In genomic region chr5:97543158-97543557, GRCh38 we compare ENCODE assay signal across 38 cellular contexts.
"Had no signal": no experiment of that assay in that cellular context is flagged by ENCODE, and none has a peak within 500 bp of the region (broad histone marks: within the 10 kb centered on the region; RNA-seq: fewer than 3 reads in every experiment).

No MANE protein-coding gene starts in this region.

- H3K27me3 ChIP-seq: ascending aorta, cardiac muscle cell had no signal

- H3K27ac Mint-ChIP-seq: activated B cell treated with CpG ODN at 0.5 μM for 24 hours; activated CD4-positive, alpha-beta memory T cell treated with anti-CD3 and anti-CD28 coated beads for 36 hours; activated CD4-positive, alpha-beta T cell treated with anti-CD3 and anti-CD28 coated beads, Interleukin-2, amount 10 ng/mL, durations not matched to agents 24 days and 14 days; activated CD8-positive, alpha-beta T cell treated with anti-CD3 and anti-CD28 coated beads for 36 hours; activated naive CD4-positive, alpha-beta T cell treated with anti-CD3 and anti-CD28 coated beads for 36 hours; activated naive CD4-positive, alpha-beta T cell treated with anti-CD3 and anti-CD28 coated beads, Interleukin-2, amount 50 U/mL, for 24 hours; activated naive CD8-positive, alpha-beta T cell; activated naive CD8-positive, alpha-beta T cell treated with anti-CD3 and anti-CD28 coated beads, Interleukin-2, amount 10 ng/mL, durations not matched to agents 7 days and 5 days; activated naive CD8-positive, alpha-beta T cell treated with anti-CD3 and anti-CD28 coated beads, Interleukin-2, amount 50 U/mL, for 24 hours; activated T-cell treated with anti-CD3 and anti-CD28 coated beads, Interleukin-2, amount 50 U/mL, for 72 hours; activated T-helper 1 cell treated with anti-CD3 and anti-CD28 coated beads, Interleukin-12 subunit alpha, Interleukin-12 subunit beta, Interleukin-2, Interleukin-4 antibody, amounts not matched to agents 30 ng/mL and 10 ng/mL and 1 ng/mL, durations not matched to agents 14 hours and 24 hours and 36 hours; activated T-helper 17 cell treated with anti-CD3 and anti-CD28 coated beads, Interleukin-2, amount 50 U/mL, for 72 hours; T-helper 1 cell treated with Interleukin-12 subunit alpha and Interleukin-12 subunit beta and Interleukin-4 antibody, amounts not matched to agents 30 μg/mL and 1 μg/mL, for 36 hours; T-helper 2 cell treated with Interferon-gamma antibody and Interleukin-4, amounts not matched to agents 5 μg/mL and 100 μg/mL, for 36 hours had no signal

- H3K36me3 Mint-ChIP-seq: activated CD4-positive, alpha-beta memory T cell treated with anti-CD3 and anti-CD28 coated beads for 36 hours; activated naive CD8-positive, alpha-beta T cell; brain had no signal

- H3K4me3 Mint-ChIP-seq: activated B cell treated with CpG ODN at 0.5 μM for 24 hours; activated CD4-positive, alpha-beta memory T cell treated with anti-CD3 and anti-CD28 coated beads for 36 hours; activated CD4-positive, alpha-beta T cell treated with anti-CD3 and anti-CD28 coated beads, Interleukin-2, amount 10 ng/mL, durations not matched to agents 24 days and 14 days; activated CD8-positive, alpha-beta T cell treated with anti-CD3 and anti-CD28 coated beads for 36 hours; activated naive CD4-positive, alpha-beta T cell treated with anti-CD3 and anti-CD28 coated beads for 36 hours; activated naive CD4-positive, alpha-beta T cell treated with anti-CD3 and anti-CD28 coated beads, Interleukin-2, amount 50 U/mL, for 24 hours; activated naive CD8-positive, alpha-beta T cell; activated naive CD8-positive, alpha-beta T cell treated with anti-CD3 and anti-CD28 coated beads, Interleukin-2, amount 10 ng/mL, durations not matched to agents 7 days and 5 days; activated naive CD8-positive, alpha-beta T cell treated with anti-CD3 and anti-CD28 coated beads, Interleukin-2, amount 50 U/mL, for 24 hours; activated T-cell treated with anti-CD3 and anti-CD28 coated beads, Interleukin-2, amount 50 U/mL, for 4 hours; activated T-cell treated with anti-CD3 and anti-CD28 coated beads, Interleukin-2, amount 50 U/mL, for 72 hours; activated T-helper 1 cell treated with anti-CD3 and anti-CD28 coated beads, Interleukin-12 subunit alpha, Interleukin-12 subunit beta, Interleukin-2, Interleukin-4 antibody, amounts not matched to agents 30 ng/mL and 10 ng/mL and 1 ng/mL, durations not matched to agents 14 hours and 24 hours and 36 hours; activated T-helper 17 cell treated with anti-CD3 and anti-CD28 coated beads, Interleukin-2, amount 50 U/mL, for 72 hours; brain; T-helper 1 cell treated with Interleukin-12 subunit alpha and Interleukin-12 subunit beta and Interleukin-4 antibody, amounts not matched to agents 30 μg/mL and 1 μg/mL, for 36 hours; T-helper 2 cell treated with Interferon-gamma antibody and Interleukin-4, amounts not matched to agents 5 μg/mL and 100 μg/mL, for 36 hours had no signal

- H3K4me1 Mint-ChIP-seq: activated T-helper 17 cell treated with anti-CD3 and anti-CD28 coated beads, Interleukin-2, amount 50 U/mL, for 72 hours had no signal

- H3K9me3 ChIP-seq: ascending aorta had no signal

- DNase-seq: activated B cell treated with CpG ODN at 0.5 μM for 24 hours; activated CD4-positive, alpha-beta memory T cell treated with anti-CD3 and anti-CD28 coated beads for 36 hours; activated CD4-positive, alpha-beta T cell treated with anti-CD3 and anti-CD28 coated beads for 4 hours; activated CD4-positive, alpha-beta T cell treated with anti-CD3 and anti-CD28 coated beads, Interleukin-2, amount 10 ng/mL, durations not matched to agents 24 days and 14 days; activated CD4-positive, alpha-beta T cell treated with anti-CD3 and anti-CD28 coated beads, Interleukin-2, amount 50 U/mL, for 1 hour; activated CD4-positive, alpha-beta T cell treated with anti-CD3 and anti-CD28 coated beads, Interleukin-2, amount 50 U/mL, for 4 hours; activated CD4-positive, CD25-positive, alpha-beta regulatory T cell treated with anti-CD3 and anti-CD28 coated beads, Interleukin-2, amount 50 U/mL, for 72 hours; activated CD8-positive, alpha-beta memory T cell treated with anti-CD3 and anti-CD28 coated beads, Interleukin-2, amount 50 U/mL, for 4 hours; activated CD8-positive, alpha-beta T cell treated with anti-CD3 and anti-CD28 coated beads for 36 hours; activated effector memory CD4-positive, alpha-beta T cell treated with anti-CD3 and anti-CD28 coated beads, Interleukin-2, amount 50 U/mL, for 16 hours; activated gamma-delta T cell treated with Interleukin-2 at 50 U/mL for 16 hours; activated naive CD4-positive, alpha-beta T cell; activated naive CD4-positive, alpha-beta T cell treated with anti-CD3 and anti-CD28 coated beads for 36 hours; activated naive CD8-positive, alpha-beta T cell treated with anti-CD3 and anti-CD28 coated beads, Interleukin-2, amount 10 ng/mL, durations not matched to agents 7 days and 5 days; activated naive CD8-positive, alpha-beta T cell treated with anti-CD3 and anti-CD28 coated beads, Interleukin-2, amount 50 U/mL, for 24 hours; activated T-cell treated with anti-CD3 and anti-CD28 coated beads for 4 hours; activated T-cell treated with anti-CD3 and anti-CD28 coated beads, Interleukin-2, amount 50 U/mL, for 1 hour; activated T-cell treated with anti-CD3 and anti-CD28 coated beads, Interleukin-2, amount 50 U/mL, for 4 hours; activated T-cell treated with anti-CD3 and anti-CD28 coated beads, Interleukin-2, amount 50 U/mL, for 72 hours; amygdala; anterior cingulate cortex; central memory CD4-positive, alpha-beta T cell; SW 1271; T-helper 1 cell; T-helper 2 cell; T-helper 9 cell had no signal

- H3K4me1 ChIP-seq: ascending aorta had no signal

- H3K4me3 ChIP-seq: ascending aorta, cardiac muscle cell had no signal

- FAIRE-seq: bronchial epithelial cell, TTC549 had no signal

- H3K27ac ChIP-seq: ascending aorta, cardiac muscle cell, VCaP had no signal

- H3K36me3 ChIP-seq: ascending aorta, cardiac muscle cell had no signal

- ATAC-seq: activated CD8-positive, alpha-beta T cell treated with anti-CD3 and anti-CD28 coated beads for 36 hours; activated naive CD8-positive, alpha-beta T cell treated with anti-CD3 and anti-CD28 coated beads, Interleukin-2, amount 50 U/mL, for 24 hours; activated T-cell treated with anti-CD3 and anti-CD28 coated beads, Interleukin-2, amount 50 U/mL, for 4 hours; activated T-cell treated with anti-CD3 and anti-CD28 coated beads, Interleukin-2, amount 50 U/mL, for 72 hours; activated T-helper 17 cell treated with anti-CD3 and anti-CD28 coated beads, Interleukin-2, amount 50 U/mL, for 72 hours had no signal

- H3K9me3 Mint-ChIP-seq: activated B cell treated with CpG ODN at 0.5 μM for 24 hours; activated CD4-positive, alpha-beta memory T cell treated with anti-CD3 and anti-CD28 coated beads for 36 hours; activated CD8-positive, alpha-beta T cell treated with anti-CD3 and anti-CD28 coated beads for 36 hours; activated naive CD4-positive, alpha-beta T cell treated with anti-CD3 and anti-CD28 coated beads, Interleukin-2, amount 50 U/mL, for 24 hours; activated T-cell treated with anti-CD3 and anti-CD28 coated beads, Interleukin-2, amount 50 U/mL, for 4 hours; activated T-cell treated with anti-CD3 and anti-CD28 coated beads, Interleukin-2, amount 50 U/mL, for 72 hours; activated T-helper 17 cell treated with anti-CD3 and anti-CD28 coated beads, Interleukin-2, amount 50 U/mL, for 72 hours had no signal

- H3K27me3 Mint-ChIP-seq: activated B cell treated with CpG ODN at 0.5 μM for 24 hours; activated CD4-positive, alpha-beta memory T cell treated with anti-CD3 and anti-CD28 coated beads for 36 hours; activated CD4-positive, alpha-beta T cell treated with anti-CD3 and anti-CD28 coated beads, Interleukin-2, amount 10 ng/mL, durations not matched to agents 24 days and 14 days; activated CD8-positive, alpha-beta T cell treated with anti-CD3 and anti-CD28 coated beads for 36 hours; activated naive CD4-positive, alpha-beta T cell treated with anti-CD3 and anti-CD28 coated beads, Interleukin-2, amount 50 U/mL, for 24 hours; activated naive CD8-positive, alpha-beta T cell; activated naive CD8-positive, alpha-beta T cell treated with anti-CD3 and anti-CD28 coated beads, Interleukin-2, amount 10 ng/mL, durations not matched to agents 7 days and 5 days; activated naive CD8-positive, alpha-beta T cell treated with anti-CD3 and anti-CD28 coated beads, Interleukin-2, amount 50 U/mL, for 24 hours; activated T-helper 17 cell treated with anti-CD3 and anti-CD28 coated beads, Interleukin-2, amount 50 U/mL, for 72 hours; brain had no signal
